8 cellular contexts compared by ENCODE assay signal in the genomic region with DNA sequence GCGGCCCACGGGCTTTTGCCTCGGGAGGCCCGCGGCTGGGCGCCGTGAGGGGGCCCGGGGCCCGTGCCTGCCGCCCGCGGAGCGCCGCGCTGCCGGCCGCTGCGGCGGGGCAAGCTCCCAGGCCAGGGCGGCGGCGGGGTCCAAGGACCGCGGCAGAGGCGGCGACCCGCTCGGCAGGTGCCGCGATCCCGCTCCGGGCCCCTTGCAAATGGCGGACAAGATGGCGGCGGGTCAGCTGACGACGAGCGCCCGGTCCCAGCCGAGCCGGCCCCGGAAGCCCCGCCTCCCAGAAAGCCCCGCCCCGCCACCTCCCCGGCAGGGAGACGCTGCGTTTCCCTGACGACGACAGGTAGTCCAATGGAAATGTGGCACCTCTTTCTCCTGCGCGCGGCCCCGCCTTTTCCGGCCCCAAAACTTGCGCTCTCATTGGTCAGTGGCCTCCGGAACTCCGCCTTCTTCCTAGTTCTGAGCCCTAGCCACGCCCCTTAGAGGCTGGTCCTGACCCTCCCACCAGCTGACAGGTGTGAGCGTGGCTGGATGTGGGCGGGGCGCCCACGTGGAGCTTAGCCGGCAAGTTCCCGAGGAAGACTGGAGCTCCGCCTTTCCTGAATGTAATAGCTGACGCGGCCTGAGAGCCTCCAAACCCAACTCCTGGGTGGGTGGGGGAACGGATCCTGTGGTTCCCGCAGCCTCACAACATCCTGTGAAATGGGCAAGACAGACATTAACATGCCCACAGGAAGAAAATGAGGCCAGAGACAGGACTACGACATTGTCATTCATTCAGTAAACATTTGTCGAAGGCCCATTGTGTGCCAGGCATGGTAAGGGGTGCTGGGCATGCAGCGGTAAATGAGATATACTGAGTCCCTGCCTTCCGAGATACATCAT. TPM values are rescaled to one million over a fixed set of nuclear protein-coding genes. Genes with fewer than 3 reads are reported as not detected.
DNase-seq lines count a peak whose midpoint lies in the region; ATAC-seq, FAIRE-seq and TF ChIP-seq lines count a peak whose summit lies in the region.

TSS of gene AP3D1 (minus strand) at position 228 of the 891 bp plus-strand sequence. CDS start 232 bp downstream, outside the sequence.

- CTCF ChIA-PET in AG04449 (lab: Yijun Ruan, JAX) = interaction anchor here (1.0 to 3.4 kb wide), 3 partner anchors 9 to 164 kb away, joined by 3 to 14 read pairs (median 3); no protein-coding TSS in a partner anchor

- peak within 1 kb of the TSS; percentile 95 for H3K9ac ChIP-seq in iPS-20b (ENCODE audit: low read depth, low read length)

- DNase-seq in AG04449 (ENCODE audit: low read depth, low spot score) (peak; percentile 96), NCI-H2227 treated with DMSO at 0.1 percent for 48 hours (lab: John Stamatoyannopoulos, UW) (peak; percentile 97), bronchial epithelial cell (ENCODE audit: low read depth) (peak; percentile 99)

- H3K27me3 ChIP-seq in bronchial epithelial cell (ENCODE audit: control insufficient read depth, insufficient read depth, low read length) (no peaks in the 10 kb centered on the region), iPS-20b (ENCODE audit: insufficient read depth, low read length) (no peaks in the 10 kb centered on the region)

- peaks cover 8% of the 10 kb centered on the region; the same call in 1 of the 2 replicates for H3K4me1 ChIP-seq in iPS-20b (ENCODE audit: insufficient read depth, low read length)

- TF ChIP-seq CTCF in AG04449 (IDR thresholded peaks at IDR 0.05; ENCODE audit: insufficient read depth, low read length, missing control alignments) = no peak
- TF ChIP-seq CTCF in WI38 (IDR thresholded peaks at IDR 0.05; ENCODE audit: low read depth, low read length) = no peak
- no peak for TF ChIP-seq CTCF in bronchial epithelial cell (IDR thresholded peaks at IDR 0.05; ENCODE audit: insufficient read depth, low read length, severe bottlenecking)

- H3K9me3 ChIP-seq in iPS-20b (ENCODE audit: insufficient read depth, low read depth, low read length) = no peaks in the 10 kb centered on the region

- H3K27ac ChIP-seq in iPS-20b (ENCODE audit: low read length) (no peak within 1 kb of the TSS), skin epidermis (peak within 1 kb of the TSS; percentile 39 to 98 (median 93))

- peak within 1 kb of the TSS; percentile 92 for H3K4me3 ChIP-seq in AG04449 (ENCODE audit: low read depth, low read length)
- peak within 1 kb of the TSS; percentile 79 for H3K4me3 ChIP-seq in WI38 (ENCODE audit: low read depth, low read length)
- peak within 1 kb of the TSS; percentile 97 for H3K4me3 ChIP-seq in bronchial epithelial cell (ENCODE audit: low read depth, low read length)
- peak within 1 kb of the TSS; percentile 95 for H3K4me3 ChIP-seq in iPS-20b (ENCODE audit: low read length)
- peak within 1 kb of the TSS; percentile 81 to 99 (median 95) for H3K4me3 ChIP-seq in skin epidermis

- H3K36me3 ChIP-seq in bronchial epithelial cell (ENCODE audit: control insufficient read depth, insufficient read depth, low read length) (no peaks in the 10 kb centered on the region), iPS-20b (ENCODE audit: insufficient read depth, low read depth, low read length) (peaks cover 11% of the 10 kb centered on the region; the same call in 1 of the 2 replicates)

- ATAC-seq in GM18907 (IDR thresholded peaks at IDR 0.05; ENCODE audit: unreplicated experiment) (peak; percentile 91), HG03159 (IDR thresholded peaks at IDR 0.05; ENCODE audit: unreplicated experiment) (peak; percentile 92)

- POLR2A ChIA-PET in AG04449 (lab: Yijun Ruan, JAX) = interaction anchor here (0.6 to 1.3 kb wide), 7 partner anchors 12 to 326 kb away, joined by 3 to 5 read pairs (median 3); partner anchors contain the start of gene DOT1L

- no peak for FAIRE-seq in bronchial epithelial cell (lab: Jason Lieb, UNC)

RNA-seq across cellular contexts. Expression of gene AP3D1, which starts in this region (rescaled TPM):
- 72.1 and 78.3 TPM in 2 replicates for total RNA-seq in bronchial epithelial cell
